11 cellular contexts compared by ENCODE assay signal in genomic region chr9:18976368-18977238, GRCh38. TPM values are rescaled to one million over a fixed set of nuclear protein-coding genes. Genes with fewer than 3 reads are reported as not detected.
DNase-seq lines count a peak whose midpoint lies in the region; ATAC-seq and TF ChIP-seq lines count a peak whose summit lies in the region.
"Had no signal": no experiment of that assay in that cellular context is flagged by ENCODE, and none has a peak within 500 bp of the region (broad histone marks: within the 10 kb centered on the region; RNA-seq: fewer than 3 reads in every experiment).

No MANE protein-coding gene starts in this region.

- peak overlapping the region; percentile 79 for H3K4me2 ChIP-seq in skeletal muscle satellite cell (ENCODE audit: low read length)

- no peaks in the 10 kb centered on the region for H3K9me3 ChIP-seq in skeletal muscle satellite cell (replicated peaks; ENCODE audit: low read length)

- no peaks in the 10 kb centered on the region for H3K36me3 ChIP-seq in skeletal muscle satellite cell (ENCODE audit: insufficient read depth, low read length)

- DNase-seq in GM04504 (ENCODE audit: low read depth) (peak; percentile 83), OCI-M1 (lab: John Stamatoyannopoulos, UW) (peak; percentile 61), epithelial cell of esophagus (ENCODE audit: low read depth) (peak; percentile 7), DMS153 treated with DMSO at 0.1 percent for 48 hours (lab: John Stamatoyannopoulos, UW; ENCODE audit: unreplicated experiment) (no peak), T-helper 1 cell (no peak)
- DNase-seq: dermis blood vessel endothelial cell; NK-92 treated with Interleukin-12 subunit alpha and Interleukin-12 subunit beta, amount 100 ng/mL, for 24 hours had no signal

- H3K9ac ChIP-seq in skeletal muscle satellite cell (ENCODE audit: low read depth, low read length) = no peak overlapping the region

- ATAC-seq in HG03442 (IDR thresholded peaks at IDR 0.05; ENCODE audit: unreplicated experiment) (no peak), GM19397 (IDR thresholded peaks at IDR 0.05; ENCODE audit: unreplicated experiment) (no peak)

- H3K27me3 ChIP-seq in skeletal muscle satellite cell (ENCODE audit: control insufficient read depth, insufficient read depth, low read length) = peaks cover 40% of the 10 kb centered on the region

- H3K4me3 ChIP-seq in epithelial cell of esophagus (ENCODE audit: low read length) = no peak overlapping the region
- H3K4me3 ChIP-seq in skeletal muscle satellite cell (ENCODE audit: low read length) = peak overlapping the region; percentile 48

- peaks cover 21% of the 10 kb centered on the region for H3K4me1 ChIP-seq in skeletal muscle satellite cell (ENCODE audit: control insufficient read depth, insufficient read depth, low read length)

- TF ChIP-seq CTCF in epithelial cell of esophagus (IDR thresholded peaks at IDR 0.05; ENCODE audit: insufficient read depth, low read depth, low read length, missing control alignments) = no peak

RNA-seq across cellular contexts. Expression of gene SAXO1, which starts 56.4 kb away (rescaled TPM):
- total RNA-seq in skeletal muscle satellite cell (2012; rRNA removed) = not detected in 2 replicates
- total RNA-seq: dermis blood vessel endothelial cell, mesenteric fat pad had no signal

Comparison
In these comparisons a context has a peak if more than half of its experiments do, and no peak if none do; other contexts are left out.
1. DNase-seq: peak in GM04504 (single experiment), OCI-M1 (single experiment) and epithelial cell of esophagus (single experiment); none in DMS153 treated with DMSO at 0.1 percent for 48 hours (single experiment) and T-helper 1 cell (0 of 5).